In the genomic region with DNA sequence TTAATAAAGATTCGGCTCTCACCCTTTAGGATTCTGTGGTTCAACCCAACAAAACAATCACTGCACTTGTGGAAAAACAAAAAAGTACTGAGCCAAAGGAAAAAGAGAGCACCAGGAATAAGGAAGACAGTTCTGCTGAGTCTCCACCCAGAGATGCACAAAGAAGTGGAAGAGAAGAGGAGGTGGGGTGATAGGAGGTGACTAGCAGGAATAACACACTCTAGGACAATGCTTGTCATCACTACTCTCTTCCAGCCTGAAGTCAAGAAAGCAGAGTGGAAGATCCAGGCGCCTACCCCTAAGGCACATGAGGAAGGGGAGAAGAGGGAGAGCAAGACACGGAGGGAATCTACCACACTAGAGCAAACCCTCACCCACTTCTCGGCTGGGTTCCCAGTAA, we compare ENCODE assay signal across 12 cellular contexts. TPM values are rescaled to one million over a fixed set of nuclear protein-coding genes. Genes with fewer than 3 reads are reported as not detected.
DNase-seq lines count a peak whose midpoint lies in the region; ATAC-seq lines count a peak whose summit lies in the region.
"Had no signal": no experiment of that assay in that cellular context is flagged by ENCODE, and none has a peak within 500 bp of the region (broad histone marks: within the 10 kb centered on the region; RNA-seq: fewer than 3 reads in every experiment).

No MANE protein-coding gene starts in this region.

- H2BK12ac ChIP-seq in mesenchymal stem cell (ENCODE audit: low read length in 2 of 2), result no peak overlapping the region
- no peak overlapping the region for H2BK12ac ChIP-seq in neuronal stem cell (ENCODE audit: low read length)

- H2BK5ac ChIP-seq in mesenchymal stem cell (ENCODE audit: low read depth, low read length, poor library complexity, severe bottlenecking) (no peak overlapping the region), neuronal stem cell (ENCODE audit: low read length) (no peak overlapping the region)

- no peak overlapping the region for H2AK5ac ChIP-seq in mesenchymal stem cell (ENCODE audit: low read length, severe bottlenecking)
- H2AK5ac ChIP-seq in neuronal stem cell (ENCODE audit: low read depth, low read length), result no peak overlapping the region

- in situ Hi-C loops in Caki2 (cut with HindIII; ENCODE audit: low pct_unique_long_range_greater_than_20kb, low sequenced_read_pairs), result no loop called here

- no peak for ATAC-seq in HG02870 (IDR thresholded peaks at IDR 0.05; ENCODE audit: unreplicated experiment)
- no peak for ATAC-seq in activated naive CD4-positive, alpha-beta T cell treated with anti-CD3 and anti-CD28 coated beads, Interleukin-2, amount 50 U/mL, for 72 hours
- ATAC-seq: right lobe of liver had no signal

- 62% methylated on average over 3 of the region's 4 CpGs for WGBS in mesenchymal stem cell
- no CpG with 5 or more reads among the region's 4 CpGs for WGBS in neuronal stem cell (ENCODE audit: extremely low coverage in 2 of 2, insufficient read length in 2 of 2, insufficient replicate concordance in 1 of 2), 2 donors

- H3K4me1 ChIP-seq in mesenchymal stem cell (ENCODE audit: control insufficient read depth, insufficient read depth, low read depth, low read length), result peaks cover 17% of the 10 kb centered on the region
- H3K4me1 ChIP-seq in stomach smooth muscle (ENCODE audit: control insufficient read depth, insufficient read depth, low read length), result peaks cover 61% of the 10 kb centered on the region
- peaks cover 0 to 6% of the 10 kb centered on the region in 2 donors for H3K4me1 ChIP-seq in neuronal stem cell (ENCODE audit: control insufficient read depth in 2 of 2, insufficient read depth in 1 of 2, low read depth in 1 of 2, low read length in 2 of 2)
- H3K4me1 ChIP-seq: right lobe of liver had no signal

- H2BK15ac ChIP-seq in mesenchymal stem cell (ENCODE audit: low read depth, poor library complexity, severe bottlenecking), result no peak overlapping the region
- H2BK15ac ChIP-seq in neuronal stem cell (ENCODE audit: low read length), result no peak overlapping the region

- H3K36me3 ChIP-seq in mesenchymal stem cell (ENCODE audit: control insufficient read depth in 1 of 2, insufficient read depth in 2 of 2, low read depth in 1 of 2, low read length in 2 of 2), result peaks cover 0 to 8% of the 10 kb centered on the region in 2 experiments
- H3K36me3 ChIP-seq in stomach smooth muscle (ENCODE audit: control insufficient read depth in 2 of 2, insufficient read depth in 2 of 2, low read length in 2 of 2), result no peaks in the 10 kb centered on the region
- no peaks in the 10 kb centered on the region for H3K36me3 ChIP-seq in neuronal stem cell (replicated peaks in 1 of 2; ENCODE audit: control insufficient read depth in 2 of 2, insufficient read depth in 2 of 2, low read length in 2 of 2)
- H3K36me3 ChIP-seq: right lobe of liver had no signal

- no peaks in the 10 kb centered on the region for H3K9me3 ChIP-seq in mesenchymal stem cell (ENCODE audit: control insufficient read depth, low read length)
- H3K9me3 ChIP-seq in stomach smooth muscle (ENCODE audit: control insufficient read depth in 2 of 2, low read length in 2 of 2), result no peaks in the 10 kb centered on the region
- no peaks in the 10 kb centered on the region for H3K9me3 ChIP-seq in neuronal stem cell (replicated peaks in 1 of 2; ENCODE audit: control insufficient read depth in 2 of 2, insufficient read depth in 1 of 2, low read depth in 1 of 2, low read length in 2 of 2)
- H3K9me3 ChIP-seq: right lobe of liver had no signal

- H4K8ac ChIP-seq in mesenchymal stem cell (ENCODE audit: low read length), result no peak overlapping the region
- no peak overlapping the region for H4K8ac ChIP-seq in neuronal stem cell (ENCODE audit: low read depth, low read length)

- H3K4me2 ChIP-seq in mesenchymal stem cell (ENCODE audit: low read length, poor library complexity, severe bottlenecking) (no peak overlapping the region), neuronal stem cell (ENCODE audit: insufficient read depth, low read length, poor library complexity, severe bottlenecking) (no peak overlapping the region)

- H2BK120ac ChIP-seq in mesenchymal stem cell (ENCODE audit: low read depth, low read length) (no peak overlapping the region), neuronal stem cell (ENCODE audit: low read depth, low read length) (no peak overlapping the region)

- H3K9ac ChIP-seq in mesenchymal stem cell (ENCODE audit: low read length) (peak overlapping the region; percentile 91), stomach smooth muscle (ENCODE audit: low read length in 2 of 2) (peak overlapping the region; percentile 13 to 64), neuronal stem cell (ENCODE audit: low read depth, low read length, poor library complexity) (no peak overlapping the region)

- no peak overlapping the region for H3K27ac Mint-ChIP-seq in activated naive CD4-positive, alpha-beta T cell treated with anti-CD3 and anti-CD28 coated beads, Interleukin-2, amount 50 U/mL, for 72 hours
- H3K27ac Mint-ChIP-seq: activated naive CD4-positive, alpha-beta T cell treated with anti-CD3 and anti-CD28 coated beads, Interleukin-2, amount 10 ng/mL, durations not matched to agents 7 days and 5 days had no signal

- peak; percentile 33 for DNase-seq in Caki2 (ENCODE audit: low read depth)
- DNase-seq in cerebellum (ENCODE audit: low spot score), result peak; percentile 38
- no peak for DNase-seq in mesenchymal stem cell
- DNase-seq in neuronal stem cell (ENCODE audit: low spot score), result no peak
- no peak for DNase-seq in D341Med (ENCODE audit: low spot score)
- DNase-seq in activated naive CD4-positive, alpha-beta T cell treated with anti-CD3 and anti-CD28 coated beads, Interleukin-2, amount 50 U/mL, for 72 hours (ENCODE audit: low spot score in 2 of 2), result no peak
- DNase-seq: activated naive CD4-positive, alpha-beta T cell treated with anti-CD3 and anti-CD28 coated beads, Interleukin-2, amount 10 ng/mL, durations not matched to agents 7 days and 5 days; CD8-positive, alpha-beta memory T cell; NCI-H446; right lobe of liver had no signal

- no peak overlapping the region for H3K23ac ChIP-seq in mesenchymal stem cell (ENCODE audit: low read length in 2 of 2)
- H3K23ac ChIP-seq in neuronal stem cell (ENCODE audit: low read depth, low read length, poor library complexity), result no peak overlapping the region

- H3K79me1 ChIP-seq in mesenchymal stem cell (replicated peaks; ENCODE audit: low read length, poor library complexity, severe bottlenecking) (no peaks in the 10 kb centered on the region), neuronal stem cell (ENCODE audit: low read depth, low read length) (no peaks in the 10 kb centered on the region)

- H3K36me3 Mint-ChIP-seq in activated naive CD4-positive, alpha-beta T cell treated with anti-CD3 and anti-CD28 coated beads, Interleukin-2, amount 50 U/mL, for 72 hours, result no peaks in the 10 kb centered on the region
- H3K36me3 Mint-ChIP-seq: activated naive CD4-positive, alpha-beta T cell treated with anti-CD3 and anti-CD28 coated beads, Interleukin-2, amount 10 ng/mL, durations not matched to agents 7 days and 5 days; CD8-positive, alpha-beta memory T cell had no signal

- no peak overlapping the region for H3K27ac ChIP-seq in mesenchymal stem cell (ENCODE audit: low read length, poor library complexity, severe bottlenecking)
- H3K27ac ChIP-seq in stomach smooth muscle (ENCODE audit: low read length), result peak overlapping the region; percentile 31
- H3K27ac ChIP-seq in neuronal stem cell (replicated peaks; ENCODE audit: low read length), result no peak overlapping the region
- H3K27ac ChIP-seq: right lobe of liver had no signal

- H3K4ac ChIP-seq in mesenchymal stem cell (ENCODE audit: low read depth in 1 of 2, low read length in 2 of 2), result no peak overlapping the region
- no peak overlapping the region for H3K4ac ChIP-seq in neuronal stem cell (ENCODE audit: low read length)

- H2AFZ ChIP-seq in mesenchymal stem cell (ENCODE audit: low read depth, low read length) (no peak overlapping the region), neuronal stem cell (ENCODE audit: low read length) (no peak overlapping the region)

- H3K14ac ChIP-seq in mesenchymal stem cell (ENCODE audit: low read length in 2 of 2), result no peak overlapping the region
- no peak overlapping the region for H3K14ac ChIP-seq in neuronal stem cell (ENCODE audit: low read length)

- H3K18ac ChIP-seq in mesenchymal stem cell (ENCODE audit: low read depth in 1 of 2, low read length in 2 of 2) (no peak overlapping the region), neuronal stem cell (ENCODE audit: low read length) (no peak overlapping the region)

- H3K4me3 ChIP-seq in mesenchymal stem cell (ENCODE audit: insufficient read depth in 1 of 2, low read depth in 1 of 2, low read length in 2 of 2), result peak overlapping the region in 1 of 2 experiments; percentile 89
- peak overlapping the region; percentile 67 to 87 for H3K4me3 ChIP-seq in stomach smooth muscle (ENCODE audit: low read length in 2 of 2)
- H3K4me3 ChIP-seq in neuronal stem cell (ENCODE audit: low read length in 2 of 2), result no peak overlapping the region
- H3K4me3 ChIP-seq: right lobe of liver had no signal

- no peak overlapping the region for H4K91ac ChIP-seq in mesenchymal stem cell (ENCODE audit: low read length)
- H4K91ac ChIP-seq in neuronal stem cell (ENCODE audit: low read depth, low read length, poor library complexity), result no peak overlapping the region

- no peaks in the 10 kb centered on the region for H3K9me3 Mint-ChIP-seq in activated naive CD4-positive, alpha-beta T cell treated with anti-CD3 and anti-CD28 coated beads, Interleukin-2, amount 50 U/mL, for 72 hours
- H3K9me3 Mint-ChIP-seq: activated naive CD4-positive, alpha-beta T cell treated with anti-CD3 and anti-CD28 coated beads, Interleukin-2, amount 10 ng/mL, durations not matched to agents 7 days and 5 days had no signal

- peaks cover 0 to 61% of the 10 kb centered on the region in 2 experiments for H3K27me3 ChIP-seq in mesenchymal stem cell (ENCODE audit: control insufficient read depth in 1 of 2, insufficient read depth in 1 of 2, low read length in 2 of 2)
- no peaks in the 10 kb centered on the region for H3K27me3 ChIP-seq in stomach smooth muscle (ENCODE audit: control insufficient read depth in 1 of 2, insufficient read depth in 2 of 2, low read length in 2 of 2)
- H3K27me3 ChIP-seq in neuronal stem cell (ENCODE audit: control insufficient read depth in 3 of 3, insufficient read depth in 3 of 3, low read depth in 1 of 3, low read length in 3 of 3), result peaks cover 3 to 51% (median 39%) of the 10 kb centered on the region in 3 experiments

RNA-seq across cellular contexts. Expression of a gene that starts 1.8 kb away (rescaled TPM):
- total RNA-seq in Caki2 (2014; rRNA removed; shearing (Covaris generic); ENCODE audit: low replicate concordance), result 12.5 and 21.9 TPM in 2 replicates
- total RNA-seq in cerebellum, result 7.3 TPM
- 0.57 TPM for polyA plus RNA-seq in mesenchymal stem cell (2013, experiment 1 of 2)
- polyA plus RNA-seq in mesenchymal stem cell (2013, experiment 2 of 2), result 0.41 TPM
- polyA plus RNA-seq in neuronal stem cell (2013, experiment 1 of 2), result 0.53 TPM
- polyA plus RNA-seq in neuronal stem cell (2013, experiment 2 of 2), result 0.61 TPM
- 1 to 10 TPM; 1.9 to 2.0 TPM for total RNA-seq in activated naive CD4-positive, alpha-beta T cell treated with anti-CD3 and anti-CD28 coated beads, Interleukin-2, amount 50 U/mL, for 72 hours
- polyA plus RNA-seq: CD8-positive, alpha-beta memory T cell had no signal

Comparison
In these comparisons a context has a peak if more than half of its experiments do, and no peak if none do; other contexts are left out.
1. DNase-seq: peak in Caki2 (single experiment) and cerebellum (single experiment); none in mesenchymal stem cell (single experiment), neuronal stem cell (single experiment), D341Med (single experiment) and activated naive CD4-positive, alpha-beta T cell treated with anti-CD3 and anti-CD28 coated beads, Interleukin-2, amount 50 U/mL, for 72 hours (0 of 2).
2. H3K4me3 ChIP-seq: peak in stomach smooth muscle (2 of 2); none in neuronal stem cell (0 of 2).